Comparison of ENCODE assay signal across 3 cellular contexts in genomic region chr5:112360740-112361139, GRCh38. TPM values are rescaled to one million over a fixed set of nuclear protein-coding genes. Genes with fewer than 3 reads are reported as not detected.
DNase-seq lines count a peak whose midpoint lies in the region; TF ChIP-seq lines count a peak whose summit lies in the region.
"Not testable (repeated sequence)": the region's sequence is repeated elsewhere in the genome, so short reads cannot be mapped to it uniquely, and the experiment has no call there.
"Had no signal": no experiment of that assay in that cellular context is flagged by ENCODE, and none has a peak within 500 bp of the region (broad histone marks: within the 10 kb centered on the region; RNA-seq: fewer than 3 reads in every experiment).

No MANE protein-coding gene starts in this region.

- not testable (repeated sequence) for H3K4me3 Mint-ChIP-seq in glutamatergic neuron (ENCODE audit: unreplicated experiment)

- peaks cover 21% of the 10 kb centered on the region for H3K4me1 Mint-ChIP-seq in glutamatergic neuron (ENCODE audit: low read depth, unreplicated experiment)

- not testable (repeated sequence) for DNase-seq in glutamatergic neuron

- H3K27me3 Mint-ChIP-seq in glutamatergic neuron (ENCODE audit: unreplicated experiment), result not testable (repeated sequence)

- not testable (repeated sequence) for H3K36me3 Mint-ChIP-seq in glutamatergic neuron (ENCODE audit: unreplicated experiment)

- not testable (repeated sequence) for H3K9me3 Mint-ChIP-seq in glutamatergic neuron (ENCODE audit: unreplicated experiment)

- TF ChIP-seq CTCF in glutamatergic neuron (IDR thresholded peaks at IDR 0.05; ENCODE audit: partially characterized antibody, unreplicated experiment), result not testable (repeated sequence)

- H3K27ac Mint-ChIP-seq in glutamatergic neuron (ENCODE audit: unreplicated experiment), result peak overlapping the region; percentile 89

RNA-seq across cellular contexts. Expression of gene EPB41L4A, which starts 58.3 kb away (rescaled TPM):
- 125 TPM for total RNA-seq in glutamatergic neuron (ENCODE audit: unreplicated experiment)
- total RNA-seq: A673; CD4-positive, CD25-positive, alpha-beta regulatory T cell had no signal
